ENCODE assay signal across 8 cellular contexts in genomic region chrX:45801554-45801953, GRCh38.
DNase-seq lines count a peak whose midpoint lies in the region; ATAC-seq and TF ChIP-seq lines count a peak whose summit lies in the region.

No MANE protein-coding gene starts in this region.

- no peak overlapping the region for H3K4me3 ChIP-seq in fibroblast of the aortic adventitia (ENCODE audit: low read depth, low read length)

- ATAC-seq in HG03469 (IDR thresholded peaks at IDR 0.05; ENCODE audit: unreplicated experiment) (peak; percentile 65), SK-N-SH treated with all-trans-retinoic acid at 6 μM for 48 hours (peak; percentile 64)

- DNase-seq in NCI-H510A treated with DMSO at 0.1 percent for 48 hours (lab: John Stamatoyannopoulos, UW) (peak; percentile 6), NCI-H510A (lab: John Stamatoyannopoulos, UW) (no peak), fibroblast of the aortic adventitia (ENCODE audit: low read depth) (peak; percentile 60), NCI-H1930 (lab: John Stamatoyannopoulos, UW) (no peak), D341Med (ENCODE audit: low spot score) (no peak), iPS-NIHi11 (ENCODE audit: low spot score) (no peak)

- TF ChIP-seq CTCF in fibroblast of the aortic adventitia (IDR thresholded peaks at IDR 0.05; ENCODE audit: insufficient read depth, low read length), result peak; percentile 40

TF ChIP-seq in SK-N-SH treated with all-trans-retinoic acid at 6 μM for 48 hours, 23 proteins besides CTCF, POLR2A, EP300 and RAD21:
- TF ChIP-seq TSHZ2 (CRISPR knock-in tag; IDR thresholded peaks at IDR 0.05) (no peak), ZFP3 (CRISPR knock-in tag; IDR thresholded peaks at IDR 0.05) (no peak), ZC3H10 (CRISPR knock-in tag; IDR thresholded peaks at IDR 0.05) (no peak), CREB5 (CRISPR knock-in tag; IDR thresholded peaks at IDR 0.05; ENCODE audit: low read depth) (no peak), TCF4 (CRISPR knock-in tag; IDR thresholded peaks at IDR 0.05; ENCODE audit: borderline replicate concordance) (no peak), ZNF70 (CRISPR knock-in tag; IDR thresholded peaks at IDR 0.05) (no peak), ZNF8 (CRISPR knock-in tag; IDR thresholded peaks at IDR 0.05) (no peak), SNAI2 (CRISPR knock-in tag; IDR thresholded peaks at IDR 0.05) (no peak), ZNF565 (CRISPR knock-in tag; conservative IDR thresholded peaks at IDR 0.05; ENCODE audit: low read depth) (no peak), PATZ1 (CRISPR knock-in tag; IDR thresholded peaks at IDR 0.05; ENCODE audit: borderline replicate concordance) (no peak), ARNTL (CRISPR knock-in tag; IDR thresholded peaks at IDR 0.05; ENCODE audit: borderline replicate concordance, low read depth) (no peak), BACH2 (CRISPR knock-in tag; IDR thresholded peaks at IDR 0.05; ENCODE audit: borderline replicate concordance) (no peak), CSRNP3 (CRISPR knock-in tag; IDR thresholded peaks at IDR 0.05) (no peak)

Comparison
In these comparisons a context has a peak if more than half of its experiments do, and no peak if none do; other contexts are left out.
1. DNase-seq: peak in NCI-H510A treated with DMSO at 0.1 percent for 48 hours (single experiment) and fibroblast of the aortic adventitia (single experiment); none in NCI-H510A (single experiment), NCI-H1930 (0 of 2), D341Med (single experiment) and iPS-NIHi11 (single experiment).